ENCODE assay signal across 1 cellular context in the genomic region with DNA sequence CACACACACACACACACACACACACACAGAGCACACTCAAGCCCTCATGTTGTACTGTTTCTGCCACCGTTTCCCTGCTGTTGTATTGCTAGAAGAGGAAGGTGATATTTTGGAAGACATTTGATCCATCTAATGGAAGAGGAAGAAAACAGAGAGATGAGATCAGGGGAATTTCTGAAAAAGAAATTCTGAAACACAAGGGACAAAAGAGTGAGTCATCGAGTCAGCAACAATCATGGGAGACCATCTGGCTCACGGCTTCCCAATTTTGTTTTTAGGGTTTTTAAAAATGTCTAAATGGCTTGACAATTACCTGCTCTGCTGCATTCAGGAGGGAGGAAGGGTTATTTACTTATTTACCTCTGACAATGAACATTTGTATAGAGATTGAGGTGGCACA.
TF ChIP-seq lines count a peak whose summit lies in the region.

No MANE protein-coding gene starts in this region.

TF ChIP-seq in SK-N-SH treated with all-trans-retinoic acid at 6 μM for 48 hours, 23 proteins besides CTCF, POLR2A, EP300 and RAD21 (continued from another document):
- no peak for TF ChIP-seq ZNF8 (CRISPR knock-in tag; IDR thresholded peaks at IDR 0.05)
- TF ChIP-seq ESRRG (CRISPR knock-in tag; IDR thresholded peaks at IDR 0.05): no peak
- TF ChIP-seq TCF4 (CRISPR knock-in tag; IDR thresholded peaks at IDR 0.05; ENCODE audit: borderline replicate concordance): no peak
- no peak for TF ChIP-seq CSDC2 (CRISPR knock-in tag; IDR thresholded peaks at IDR 0.05)
- TF ChIP-seq ZC3H10 (CRISPR knock-in tag; IDR thresholded peaks at IDR 0.05): no peak
- TF ChIP-seq RARB (CRISPR knock-in tag; IDR thresholded peaks at IDR 0.05): no peak
TF ChIP-seq in SK-N-SH treated with all-trans-retinoic acid at 6 μM for 48 hours: peak in this region for 0.
